Comparison of ENCODE assay signal across 10 cellular contexts in the genomic region with DNA sequence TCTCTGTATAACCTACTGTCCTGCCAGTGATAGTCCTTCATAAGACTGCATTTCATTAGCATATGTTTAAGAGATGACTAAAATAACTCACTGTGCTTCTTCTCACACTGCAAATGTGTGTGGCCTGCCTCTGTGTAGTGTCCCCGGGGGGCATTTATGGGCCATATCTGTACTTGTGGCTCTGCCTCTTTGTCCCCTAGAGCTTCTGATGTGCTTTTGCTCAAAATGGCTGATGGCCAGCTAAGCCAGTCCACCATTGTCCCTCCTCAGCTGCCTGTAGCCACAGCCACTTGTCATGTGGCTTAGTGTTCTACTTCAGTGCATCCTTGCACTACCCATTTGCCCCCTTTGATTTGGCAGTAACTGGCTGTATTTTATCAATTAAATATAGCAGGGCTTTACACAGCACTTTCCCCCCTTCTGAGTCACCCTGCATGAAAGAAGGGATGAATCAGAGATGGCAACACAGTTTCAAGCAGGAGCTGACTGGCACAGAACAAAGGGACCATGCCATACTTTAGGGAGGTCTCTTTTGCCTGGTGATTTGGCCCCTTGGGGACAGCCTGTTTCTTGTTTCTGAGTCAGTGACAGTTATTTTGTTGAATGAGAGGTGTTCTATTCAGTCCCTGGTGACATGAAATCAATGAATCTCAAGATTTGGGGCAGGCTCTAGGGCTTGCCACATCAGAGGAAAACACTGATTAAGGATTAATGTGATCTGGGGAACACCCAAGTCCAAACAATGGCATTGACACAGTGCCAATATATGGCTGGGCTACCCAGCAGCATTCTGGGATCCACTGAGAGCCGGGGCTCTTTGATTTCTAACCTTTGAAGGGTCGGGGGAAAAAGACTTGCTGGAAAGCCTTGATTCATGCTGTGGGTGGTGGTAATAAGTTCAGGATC.
A peak's percentile ranks its signal among the peaks of the same experiment; 100 is the strongest.
DNase-seq lines count a peak whose midpoint lies in the region; ATAC-seq, FAIRE-seq and TF ChIP-seq lines count a peak whose summit lies in the region.
"Had no signal": no experiment of that assay in that cellular context is flagged by ENCODE, and none has a peak within 500 bp of the region (broad histone marks: within the 10 kb centered on the region; RNA-seq: fewer than 3 reads in every experiment).

No MANE protein-coding gene starts in this region.

- H3K27ac ChIP-seq in osteoblast (ENCODE audit: low read depth, low read length): no peak overlapping the region
- H3K27ac ChIP-seq in thyroid gland: no peak overlapping the region

- H4K20me1 ChIP-seq in osteoblast (ENCODE audit: insufficient read depth, low read length): no peaks in the 10 kb centered on the region

- TF ChIP-seq CTCF in bronchial epithelial cell (IDR thresholded peaks at IDR 0.05; ENCODE audit: insufficient read depth, low read length, severe bottlenecking) (no peak), osteoblast (IDR thresholded peaks at IDR 0.05; ENCODE audit: extremely low read depth, low read depth, low read length) (no peak), thyroid gland (IDR thresholded peaks at IDR 0.05) (no peak)

- no peaks in the 10 kb centered on the region for H3K36me3 Mint-ChIP-seq in stimulated activated naive B cell treated with anti-CD40 and anti-IgM and Interleukin-4, amounts not matched to agents 10 μg/mL and 1 μg/mL and 100 μg/mL, for 72 hours

- H3K4me3 Mint-ChIP-seq in stimulated activated naive B cell treated with anti-CD40 and anti-IgM and Interleukin-4, amounts not matched to agents 10 μg/mL and 1 μg/mL and 100 μg/mL, for 72 hours: no peak overlapping the region

- intact Hi-C loops in thyroid gland (cut with DNase I): no loop called here

- H3K4me3 ChIP-seq in bronchial epithelial cell (ENCODE audit: low read depth, low read length): no peak overlapping the region
- H3K4me3 ChIP-seq in osteoblast (ENCODE audit: insufficient read depth, low read length): no peak overlapping the region
- no peak overlapping the region for H3K4me3 ChIP-seq in thyroid gland (replicated peaks in 1 of 3)

- H3K27me3 Mint-ChIP-seq in stimulated activated naive B cell treated with anti-CD40 and anti-IgM and Interleukin-4, amounts not matched to agents 10 μg/mL and 1 μg/mL and 100 μg/mL, for 72 hours: peaks cover 4 to 6% of the 10 kb centered on the region in 2 donors

- TF ChIP-seq POLR2A in thyroid gland (IDR thresholded peaks at IDR 0.05): no peak

- H2AFZ ChIP-seq in osteoblast (ENCODE audit: low read length): peak overlapping the region; percentile 32

- no peaks in the 10 kb centered on the region for H3K27me3 ChIP-seq in bronchial epithelial cell (ENCODE audit: control insufficient read depth, insufficient read depth, low read length)
- H3K27me3 ChIP-seq in osteoblast (ENCODE audit: insufficient read depth, low read length): no peaks in the 10 kb centered on the region
- no peaks in the 10 kb centered on the region for H3K27me3 ChIP-seq in thyroid gland

- ATAC-seq in stimulated activated naive B cell treated with anti-CD40 and anti-IgM and Interleukin-4, amounts not matched to agents 10 μg/mL and 1 μg/mL and 100 μg/mL, for 72 hours (replicated peaks): no peak
- no peak for ATAC-seq in HG03135 (IDR thresholded peaks at IDR 0.05; ENCODE audit: unreplicated experiment)
- no peak for ATAC-seq in HG03469 (IDR thresholded peaks at IDR 0.05; ENCODE audit: unreplicated experiment)

- WGBS in thyroid gland, 2 donors: 57 to 72% methylated on average over 3 of the region's 3 CpGs

- H3K4me2 ChIP-seq in osteoblast (ENCODE audit: insufficient read depth, low read length): peak overlapping the region; percentile 37

- peaks cover 22 to 28% of the 10 kb centered on the region in 2 donors for H3K4me1 Mint-ChIP-seq in stimulated activated naive B cell treated with anti-CD40 and anti-IgM and Interleukin-4, amounts not matched to agents 10 μg/mL and 1 μg/mL and 100 μg/mL, for 72 hours

- no peaks in the 10 kb centered on the region for H3K36me3 ChIP-seq in bronchial epithelial cell (ENCODE audit: control insufficient read depth, insufficient read depth, low read length)
- H3K36me3 ChIP-seq in osteoblast (ENCODE audit: insufficient read depth, low read length): no peaks in the 10 kb centered on the region
- H3K36me3 ChIP-seq in thyroid gland: no peaks in the 10 kb centered on the region

- H3K9me3 Mint-ChIP-seq in stimulated activated naive B cell treated with anti-CD40 and anti-IgM and Interleukin-4, amounts not matched to agents 10 μg/mL and 1 μg/mL and 100 μg/mL, for 72 hours: no peaks in the 10 kb centered on the region

- peak; percentile 57 for DNase-seq in ELR (ENCODE audit: low read depth)
- peak; percentile 61 for DNase-seq in NCI-H1092 treated with DMSO at 0.1 percent for 48 hours (lab: John Stamatoyannopoulos, UW)
- peak; percentile 89 for DNase-seq in bronchial epithelial cell (ENCODE audit: low read depth)
- DNase-seq in osteoblast (ENCODE audit: insufficient read length, low spot score, missing footprints): peak; percentile 61
- DNase-seq in stimulated activated naive B cell treated with anti-CD40 and anti-IgM and Interleukin-4, amounts not matched to agents 10 μg/mL and 1 μg/mL and 100 μg/mL, for 72 hours: no peak
- DNase-seq in thyroid gland: no peak
- DNase-seq: left cardiac atrium, SHP77 had no signal

- H3K27ac Mint-ChIP-seq in stimulated activated naive B cell treated with anti-CD40 and anti-IgM and Interleukin-4, amounts not matched to agents 10 μg/mL and 1 μg/mL and 100 μg/mL, for 72 hours: no peak overlapping the region

- H3K9me3 ChIP-seq in osteoblast (ENCODE audit: low read depth, low read length) (no peaks in the 10 kb centered on the region), thyroid gland (no peaks in the 10 kb centered on the region)

- H3K79me2 ChIP-seq in osteoblast (ENCODE audit: insufficient read depth, low read length): no peaks in the 10 kb centered on the region

- no peak for FAIRE-seq in bronchial epithelial cell (lab: Jason Lieb, UNC)

- H3K4me1 ChIP-seq in osteoblast (ENCODE audit: insufficient read depth, low read length): peaks cover 13% of the 10 kb centered on the region
- peaks cover 8 to 15% of the 10 kb centered on the region in 2 donors for H3K4me1 ChIP-seq in thyroid gland

Comparison
In these comparisons a context has a peak if more than half of its experiments do, and no peak if none do; other contexts are left out.
1. DNase-seq: peak in ELR (single experiment), NCI-H1092 treated with DMSO at 0.1 percent for 48 hours (single experiment), bronchial epithelial cell (single experiment) and osteoblast (single experiment); none in stimulated activated naive B cell treated with anti-CD40 and anti-IgM and Interleukin-4, amounts not matched to agents 10 μg/mL and 1 μg/mL and 100 μg/mL, for 72 hours (single experiment) and thyroid gland (0 of 2).